8 cellular contexts compared by ENCODE assay signal in the genomic region with DNA sequence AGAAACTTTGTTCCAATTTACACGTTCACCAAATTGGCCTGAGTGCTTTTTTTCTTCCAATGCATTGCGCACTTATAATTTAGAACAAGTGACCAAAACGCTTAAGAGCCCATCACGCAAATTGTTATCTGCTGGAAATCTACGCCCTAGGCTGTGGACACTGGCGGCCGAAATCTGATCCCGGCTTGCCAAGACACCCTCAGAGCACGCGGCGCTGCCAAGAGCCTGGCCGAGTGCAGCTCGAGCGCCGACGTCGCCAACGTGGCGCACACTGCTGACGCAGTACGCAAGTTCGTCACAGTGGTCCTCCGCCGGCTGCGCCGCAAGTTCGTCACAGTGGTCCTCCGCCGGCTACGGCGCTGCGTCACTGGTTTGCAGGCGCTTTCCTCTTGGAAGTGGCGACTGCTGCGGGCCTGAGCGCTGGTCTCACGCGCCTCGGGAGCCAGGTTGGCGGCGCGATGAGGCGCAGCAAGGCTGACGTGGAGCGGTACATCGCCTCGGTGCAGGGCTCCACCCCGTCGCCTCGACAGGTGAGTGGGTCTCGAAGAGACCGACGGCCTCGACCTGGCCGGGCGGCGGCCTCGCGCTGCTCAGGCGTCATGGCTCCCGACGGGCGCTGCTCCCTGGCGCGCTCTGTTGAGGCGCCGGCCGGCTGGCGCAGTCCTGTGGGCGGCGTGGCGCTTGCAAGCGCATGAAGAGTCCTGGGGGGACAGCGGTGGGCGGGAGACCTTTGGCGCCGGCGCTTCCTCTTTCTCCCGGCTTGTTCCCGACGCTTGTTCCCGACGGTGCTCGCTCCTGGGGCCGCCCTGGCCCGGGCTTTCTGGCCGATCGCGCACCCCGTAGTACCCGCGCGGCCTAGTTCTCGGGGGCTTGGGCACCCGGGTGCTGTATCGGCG. TPM values are rescaled to one million over a fixed set of nuclear protein-coding genes. Genes with fewer than 3 reads are reported as not detected.
DNase-seq lines count a peak whose midpoint lies in the region; ATAC-seq lines count a peak whose summit lies in the region.

A gene (plus strand): TSS at position 334 of the 896 bp plus-strand sequence. CDS start 125 bp downstream, at position 459.

- no peaks in the 10 kb centered on the region for H3K27me3 Mint-ChIP-seq in IgD-negative memory B cell

- no peaks in the 10 kb centered on the region for H3K9me3 Mint-ChIP-seq in IgD-negative memory B cell

- peaks cover 15 to 21% (median 18%) of the 10 kb centered on the region in 3 donors for H3K4me1 Mint-ChIP-seq in IgD-negative memory B cell

- peak within 1 kb of the TSS; percentile 96 to 100 (median 98) for H3K27ac Mint-ChIP-seq in IgD-negative memory B cell

- DNase-seq in DMS153 (lab: John Stamatoyannopoulos, UW) (peak; percentile 91), OCI-M1 (lab: John Stamatoyannopoulos, UW) (peak; percentile 97), activated T-cell treated with anti-CD3 and anti-CD28 coated beads for 24 hours (ENCODE audit: low read depth) (peak; percentile 90), epidermal melanocyte (ENCODE audit: insufficient read length, low spot score) (peak; percentile 82), middle frontal gyrus (ENCODE audit: extremely low spot score, low spot score) (peak; percentile 93)
- DNase-seq in stimulated activated CD8-positive, alpha-beta memory T cell treated with anti-CD3 and anti-CD28 coated beads, Interleukin-2, amount 100 ng/mL, for 1 hour (ENCODE audit: low read depth in 2 of 2): peak; percentile 84 to 89

- H3K36me3 Mint-ChIP-seq in IgD-negative memory B cell: no peaks in the 10 kb centered on the region

- peak within 1 kb of the TSS; percentile 93 to 97 (median 96) for H3K4me3 Mint-ChIP-seq in IgD-negative memory B cell

- peak; percentile 98 for ATAC-seq in GM21576 (IDR thresholded peaks at IDR 0.05; ENCODE audit: unreplicated experiment)

RNA-seq across cellular contexts. Expression of the gene that starts here (rescaled TPM):
- polyA plus RNA-seq in IgD-negative memory B cell: 15.9 TPM

Comparison
In these comparisons a context has a peak if more than half of its experiments do, and no peak if none do; other contexts are left out.
1. Peak in every context shown above with its lines: DNase-seq and ATAC-seq.